Comparison of ENCODE assay signal across 11 cellular contexts in the genomic region with DNA sequence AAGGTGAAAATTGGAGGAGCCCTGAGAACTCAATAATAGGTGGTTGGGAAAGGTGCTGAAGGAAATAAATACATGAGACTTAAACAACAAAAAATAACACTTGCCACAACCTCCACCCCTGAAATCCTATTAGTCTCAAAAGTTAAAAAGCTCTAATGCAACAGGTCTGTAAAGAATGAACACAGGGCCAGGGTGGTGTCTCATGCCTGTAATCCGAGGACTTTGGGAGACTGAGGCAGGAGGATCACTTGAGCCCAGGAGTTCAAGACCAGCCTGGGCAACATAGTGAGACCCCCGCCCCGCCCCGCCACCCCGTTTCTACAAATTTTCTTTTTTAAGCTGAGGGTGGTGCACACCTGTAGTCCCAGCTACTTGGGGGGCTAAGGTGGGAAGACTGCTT. TPM values are rescaled to one million over a fixed set of nuclear protein-coding genes. Genes with fewer than 3 reads are reported as not detected.
A peak's percentile ranks its signal among the peaks of the same experiment; 100 is the strongest.
DNase-seq lines count a peak whose midpoint lies in the region; ATAC-seq, FAIRE-seq and TF ChIP-seq lines count a peak whose summit lies in the region.
"Had no signal": no experiment of that assay in that cellular context is flagged by ENCODE, and none has a peak within 500 bp of the region (broad histone marks: within the 10 kb centered on the region; RNA-seq: fewer than 3 reads in every experiment).

No MANE protein-coding gene starts in this region.

- H3K4me3 Mint-ChIP-seq in Caco-2 (ENCODE audit: unreplicated experiment) (peak overlapping the region; percentile 88), astrocyte (ENCODE audit: unreplicated experiment) (peak overlapping the region; percentile 58)
- H3K4me3 Mint-ChIP-seq in natural killer cell treated with Interleukin-12 subunit alpha and Interleukin-12 subunit beta and Interleukin-15 and Interleukin-18, amount 100 ng/mL, for 72 hours: peak overlapping the region; percentile 97

- intact Hi-C loops in Caco-2 (cut with micrococcal nuclease; ENCODE audit: unreplicated experiment): loop anchor here (1.0 to 2.0 kb wide), 2 partner anchors 16 to 72 kb away; partner anchors contain the start of gene ZSCAN16

- CTCF ChIA-PET in Caco-2 (lab: Charles Lee): interaction anchor here (1.3 to 1.5 kb wide), 2 partner anchors 72 to 242 kb away, joined by 3 to 6 read pairs; no protein-coding TSS in a partner anchor

- no peaks in the 10 kb centered on the region for H3K27me3 Mint-ChIP-seq in Caco-2 (ENCODE audit: insufficient read depth, unreplicated experiment)
- H3K27me3 Mint-ChIP-seq in astrocyte (ENCODE audit: low read depth, unreplicated experiment): no peaks in the 10 kb centered on the region
- no peaks in the 10 kb centered on the region for H3K27me3 Mint-ChIP-seq in natural killer cell treated with Interleukin-12 subunit alpha and Interleukin-12 subunit beta and Interleukin-15 and Interleukin-18, amount 100 ng/mL, for 72 hours

- BruUV-seq in Caco-2 (replicated peaks; lab: Mats Ljungman, UMichigan): no TSS peak

- H3K4me1 Mint-ChIP-seq in Caco-2 (ENCODE audit: low read depth, unreplicated experiment) (peaks cover 7% of the 10 kb centered on the region), astrocyte (ENCODE audit: low read depth, unreplicated experiment) (peaks cover 23% of the 10 kb centered on the region)
- H3K4me1 Mint-ChIP-seq in natural killer cell treated with Interleukin-12 subunit alpha and Interleukin-12 subunit beta and Interleukin-15 and Interleukin-18, amount 100 ng/mL, for 72 hours (ENCODE audit: low read depth in 2 of 2): peaks cover 39 to 59% of the 10 kb centered on the region in 2 donors

- H3K36me3 Mint-ChIP-seq in Caco-2 (ENCODE audit: insufficient read depth, unreplicated experiment) (peaks cover 22% of the 10 kb centered on the region), astrocyte (ENCODE audit: low read depth, unreplicated experiment) (no peaks in the 10 kb centered on the region)
- H3K36me3 Mint-ChIP-seq in natural killer cell treated with Interleukin-12 subunit alpha and Interleukin-12 subunit beta and Interleukin-15 and Interleukin-18, amount 100 ng/mL, for 72 hours: peaks cover 11% of the 10 kb centered on the region

- no peak for ATAC-seq in natural killer cell treated with Interleukin-12 subunit alpha and Interleukin-12 subunit beta and Interleukin-15 and Interleukin-18, amount 100 ng/mL, for 72 hours
- ATAC-seq in GM18519 (IDR thresholded peaks at IDR 0.05; ENCODE audit: low FRiP score, unreplicated experiment): no peak

- H3K4me1 ChIP-seq in Caco-2 (peaks cover 9% of the 10 kb centered on the region; the same call in 1 of the 2 replicates), astrocyte (ENCODE audit: insufficient read depth, low read length) (peaks cover 5% of the 10 kb centered on the region)

- POLR2A ChIA-PET in Caco-2 (lab: Charles Lee): no interaction called here

- H3K9me3 Mint-ChIP-seq in Caco-2 (ENCODE audit: unreplicated experiment): no peaks in the 10 kb centered on the region
- H3K9me3 Mint-ChIP-seq in astrocyte (ENCODE audit: unreplicated experiment): no peaks in the 10 kb centered on the region
- H3K9me3 Mint-ChIP-seq in natural killer cell treated with Interleukin-12 subunit alpha and Interleukin-12 subunit beta and Interleukin-15 and Interleukin-18, amount 100 ng/mL, for 72 hours: no peaks in the 10 kb centered on the region

- DNase-seq in Caco-2: no peak
- DNase-seq in astrocyte (ENCODE audit: low read depth): no peak
- DNase-seq in natural killer cell treated with Interleukin-12 subunit alpha and Interleukin-12 subunit beta and Interleukin-15 and Interleukin-18, amount 100 ng/mL, for 72 hours (ENCODE audit: low spot score): no peak
- no peak for DNase-seq in stimulated activated CD4-positive, alpha-beta T cell treated with anti-CD3 and anti-CD28 coated beads, Interleukin-4, amount 100 ng/mL, for 4 hours
- DNase-seq in foreskin melanocyte: no peak
- DNase-seq: activated CD8-positive, alpha-beta memory T cell treated with anti-CD3 and anti-CD28 coated beads, Interleukin-2, amount 50 U/mL, for 4 hours; DMS 273 treated with DMSO at 0.1 percent for 48 hours; KG1; substantia nigra had no signal

- no peak overlapping the region for H3K9ac ChIP-seq in astrocyte (ENCODE audit: low read length)

- peaks cover 9% of the 10 kb centered on the region for H4K20me1 ChIP-seq in astrocyte (ENCODE audit: insufficient read depth, low read length)

- H3K27ac ChIP-seq in KOPT-K1 (ENCODE audit: low read depth, low read length, poor library complexity, severe bottlenecking) (peak overlapping the region; percentile 56), astrocyte (ENCODE audit: low read depth, low read length) (no peak overlapping the region)

- H3K27me3 ChIP-seq in Caco-2 (replicated peaks; ENCODE audit: control insufficient read depth, insufficient read depth, low read length) (no peaks in the 10 kb centered on the region), astrocyte (ENCODE audit: insufficient read depth, low read length) (no peaks in the 10 kb centered on the region)

- H3K4me3 ChIP-seq in Caco-2 (ENCODE audit: low read depth, low read length) (no peak overlapping the region), astrocyte (ENCODE audit: insufficient read depth, low read depth, low read length) (no peak overlapping the region)

- TF ChIP-seq CTCF in Caco-2 (IDR thresholded peaks at IDR 0.05; ENCODE audit: insufficient read depth in 1 of 2, low read depth in 1 of 2, low read length in 1 of 2, severe bottlenecking in 1 of 2, unreplicated experiment in 1 of 2) (no peak), astrocyte (IDR thresholded peaks at IDR 0.05; ENCODE audit: insufficient read depth, low read depth, low read length) (no peak)

- H3K27ac Mint-ChIP-seq in Caco-2 (ENCODE audit: unreplicated experiment) (no peak overlapping the region), astrocyte (ENCODE audit: unreplicated experiment) (no peak overlapping the region)
- H3K27ac Mint-ChIP-seq in natural killer cell treated with Interleukin-12 subunit alpha and Interleukin-12 subunit beta and Interleukin-15 and Interleukin-18, amount 100 ng/mL, for 72 hours: peak overlapping the region; percentile 86 to 89

- peaks cover 46% of the 10 kb centered on the region for H3K79me2 ChIP-seq in astrocyte (ENCODE audit: insufficient read depth, low read length)

- FAIRE-seq in astrocyte (lab: Jason Lieb, UNC): no peak

- H3K4me2 ChIP-seq in astrocyte (ENCODE audit: low read length): no peak overlapping the region

- H3K9me3 ChIP-seq in Caco-2 (no peaks in the 10 kb centered on the region), KOPT-K1 (ENCODE audit: insufficient read depth, low read length, poor library complexity, severe bottlenecking) (no peaks in the 10 kb centered on the region), astrocyte (ENCODE audit: insufficient read depth, low read depth, low read length) (no peaks in the 10 kb centered on the region)

- H3K36me3 ChIP-seq in Caco-2 (ENCODE audit: control insufficient read depth, insufficient read depth, low read length) (no peaks in the 10 kb centered on the region), KOPT-K1 (ENCODE audit: insufficient read depth, low read length) (peaks cover 17% of the 10 kb centered on the region), astrocyte (ENCODE audit: insufficient read depth, low read length) (peaks cover 9% of the 10 kb centered on the region)

- no peak overlapping the region for H2AFZ ChIP-seq in astrocyte (ENCODE audit: low read depth, low read length)

RNA-seq across cellular contexts. Expression of gene ZKSCAN8, which starts 1.1 kb away (rescaled TPM):
- total RNA-seq in Caco-2 (2022) (15.6 and 17.0 TPM in 2 replicates), astrocyte (21.8 and 25.1 TPM in 2 replicates)
- 10 to 100 TPM; 18.2 to 20.0 TPM for total RNA-seq in natural killer cell treated with Interleukin-12 subunit alpha and Interleukin-12 subunit beta and Interleukin-15 and Interleukin-18, amount 100 ng/mL, for 72 hours

RNA-seq across cellular contexts. Expression of gene ZSCAN16, which starts 16.2 kb away (rescaled TPM):
- total RNA-seq in Caco-2 (2022): 5.8 and 6.7 TPM in 2 replicates
- total RNA-seq in astrocyte: 1.9 and 2.5 TPM in 2 replicates
- 1 to 10 TPM; 5.8 to 6.0 TPM for total RNA-seq in natural killer cell treated with Interleukin-12 subunit alpha and Interleukin-12 subunit beta and Interleukin-15 and Interleukin-18, amount 100 ng/mL, for 72 hours

Comparison
In these comparisons a context has a peak if more than half of its experiments do, and no peak if none do; other contexts are left out.
1. H3K27ac Mint-ChIP-seq: peak in natural killer cell treated with Interleukin-12 subunit alpha and Interleukin-12 subunit beta and Interleukin-15 and Interleukin-18, amount 100 ng/mL, for 72 hours (2 of 2); none in Caco-2 (single experiment) and astrocyte (single experiment).
2. Peak in every context shown above with its lines, with median percentiles within 50 percentile points of each other: H3K4me3 Mint-ChIP-seq.